Comparison of ENCODE assay signal across 21 cellular contexts in the genomic region with DNA sequence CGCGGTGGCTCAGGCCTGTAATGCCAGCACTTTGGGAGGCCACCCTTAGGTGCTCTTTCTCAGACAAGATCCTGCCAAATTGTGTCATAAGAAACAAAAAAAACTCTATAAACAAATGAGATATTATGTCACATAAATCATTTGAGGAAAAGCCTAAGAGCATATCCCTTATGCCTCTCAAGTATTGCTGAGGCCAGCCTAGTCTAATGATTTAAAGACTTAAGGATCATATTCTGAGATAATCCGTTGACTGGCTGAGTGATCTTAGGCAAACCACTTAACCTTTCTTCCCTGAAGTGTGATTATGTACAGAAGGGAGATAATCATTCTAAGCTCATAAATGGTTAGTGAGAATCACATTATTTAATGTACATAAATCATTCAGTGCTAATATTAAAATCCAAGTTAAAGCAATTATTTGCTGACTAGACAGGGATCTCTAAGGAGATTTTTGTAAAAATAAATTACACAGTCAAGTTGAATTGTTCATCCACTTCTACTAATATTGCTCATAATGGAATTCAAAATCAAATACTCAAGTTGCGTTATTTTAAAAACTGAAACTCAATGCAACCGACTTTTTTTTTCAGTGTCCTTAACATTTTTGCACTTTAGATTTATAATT.
DNase-seq lines count a peak whose midpoint lies in the region; ATAC-seq and TF ChIP-seq lines count a peak whose summit lies in the region.
"Had no signal": no experiment of that assay in that cellular context is flagged by ENCODE, and none has a peak within 500 bp of the region (broad histone marks: within the 10 kb centered on the region; RNA-seq: fewer than 3 reads in every experiment).

No MANE protein-coding gene starts in this region.

- no peak overlapping the region for H3K4me3 Mint-ChIP-seq in mesothelial cell of epicardium
- no peak overlapping the region for H3K4me3 Mint-ChIP-seq in chondrocyte (ENCODE audit: unreplicated experiment)
- H3K4me3 Mint-ChIP-seq in WTC11: no peak overlapping the region
- H3K4me3 Mint-ChIP-seq: H9, IgD-negative memory B cell had no signal

- H3K4me1 Mint-ChIP-seq in mesothelial cell of epicardium: peaks cover 2% of the 10 kb centered on the region
- peaks cover 6% of the 10 kb centered on the region for H3K4me1 Mint-ChIP-seq in chondrocyte (ENCODE audit: low read depth)
- H3K4me1 Mint-ChIP-seq in WTC11: no peaks in the 10 kb centered on the region
- H3K4me1 Mint-ChIP-seq: H9, IgD-negative memory B cell had no signal

- peak; percentile 2 for DNase-seq in NCI-H2227 (lab: John Stamatoyannopoulos, UW; ENCODE audit: unreplicated experiment)
- no peak for DNase-seq in NCI-H2227 treated with DMSO at 0.1 percent for 48 hours (lab: John Stamatoyannopoulos, UW)
- peak; percentile 13 for DNase-seq in HEK293T (ENCODE audit: extremely low spot score)
- DNase-seq in NCI-H524 treated with DMSO at 0.1 percent for 48 hours (lab: John Stamatoyannopoulos, UW): peak; percentile 95
- no peak for DNase-seq in mesothelial cell of epicardium (ENCODE audit: low spot score in 2 of 2, unreplicated experiment in 2 of 2)
- DNase-seq in SHP77 treated with DMSO at 0.1 percent for 48 hours (lab: John Stamatoyannopoulos, UW): no peak
- no peak for DNase-seq in chondrocyte (ENCODE audit: low spot score)
- no peak for DNase-seq in WTC11 (ENCODE audit: low spot score)
- DNase-seq: 8988T, DMS79, H9, Karpas-422, NCI-H1417 treated with DMSO at 0.1 percent for 48 hours, NCI-H187, NCI-H2107, NCI-H345, NCI-H774, Peyer's patch, SJCRH30, T-helper 1 cell had no signal

- H3K27ac Mint-ChIP-seq in mesothelial cell of epicardium (peak overlapping the region; percentile 43), chondrocyte (ENCODE audit: unreplicated experiment) (no peak overlapping the region), WTC11 (no peak overlapping the region)
- H3K27ac Mint-ChIP-seq: IgD-negative memory B cell had no signal

- CTCF ChIA-PET in HEK293T (lab: Yijun Ruan, JAX): interaction anchor here (1.6 kb wide), 1 partner anchor 11 kb away, joined by 5 read pairs; no protein-coding TSS in a partner anchor
- CTCF ChIA-PET in WTC11 (lab: Charles Lee): no interaction called here

- no peaks in the 10 kb centered on the region for H3K27me3 Mint-ChIP-seq in mesothelial cell of epicardium (ENCODE audit: low read depth)
- no peaks in the 10 kb centered on the region for H3K27me3 Mint-ChIP-seq in chondrocyte (ENCODE audit: low read depth)
- H3K27me3 Mint-ChIP-seq in WTC11 (ENCODE audit: low read depth): no peaks in the 10 kb centered on the region; the same call in 1 of the 2 replicates
- H3K27me3 Mint-ChIP-seq: IgD-negative memory B cell had no signal

- H3K9me3 Mint-ChIP-seq in mesothelial cell of epicardium (peaks cover 16% of the 10 kb centered on the region), chondrocyte (ENCODE audit: low read depth) (peaks cover 3% of the 10 kb centered on the region), WTC11 (peaks cover 23% of the 10 kb centered on the region)

- no peak for TF ChIP-seq CTCF in mesothelial cell of epicardium (IDR thresholded peaks at IDR 0.05; ENCODE audit: unreplicated experiment)
- no peak for TF ChIP-seq CTCF in chondrocyte (IDR thresholded peaks at IDR 0.05)
- no peak for TF ChIP-seq CTCF in WTC11 (IDR thresholded peaks at IDR 0.05)

- ATAC-seq in WTC11: no peak

- H3K36me3 Mint-ChIP-seq in mesothelial cell of epicardium (no peaks in the 10 kb centered on the region), chondrocyte (ENCODE audit: low read depth) (no peaks in the 10 kb centered on the region), WTC11 (peaks cover 5% of the 10 kb centered on the region)

- POLR2A ChIA-PET in HEK293T (lab: Yijun Ruan, JAX): no interaction called here
- POLR2A ChIA-PET in WTC11 (lab: Charles Lee): no interaction called here

TF ChIP-seq in HEK293T, 16 proteins besides CTCF, POLR2A, EP300 and RAD21:
- TF ChIP-seq, protein P1, sequence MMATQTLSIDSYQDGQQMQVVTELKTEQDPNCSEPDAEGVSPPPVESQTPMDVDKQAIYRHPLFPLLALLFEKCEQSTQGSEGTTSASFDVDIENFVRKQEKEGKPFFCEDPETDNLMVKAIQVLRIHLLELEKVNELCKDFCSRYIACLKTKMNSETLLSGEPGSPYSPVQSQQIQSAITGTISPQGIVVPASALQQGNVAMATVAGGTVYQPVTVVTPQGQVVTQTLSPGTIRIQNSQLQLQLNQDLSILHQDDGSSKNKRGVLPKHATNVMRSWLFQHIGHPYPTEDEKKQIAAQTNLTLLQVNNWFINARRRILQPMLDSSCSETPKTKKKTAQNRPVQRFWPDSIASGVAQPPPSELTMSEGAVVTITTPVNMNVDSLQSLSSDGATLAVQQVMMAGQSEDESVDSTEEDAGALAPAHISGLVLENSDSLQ (IDR thresholded peaks at IDR 0.05): peak; percentile 79
- TF ChIP-seq FOXA1 (IDR thresholded peaks at IDR 0.05) (no peak), FOXK2 (IDR thresholded peaks at IDR 0.05) (no peak), BHLHE40 (IDR thresholded peaks at IDR 0.05; ENCODE audit: borderline replicate concordance) (no peak), ELF4 (IDR thresholded peaks at IDR 0.05) (no peak), CTBP1 (IDR thresholded peaks at IDR 0.05; ENCODE audit: borderline replicate concordance) (0 out of 2 replicates have a peak, but pooled peaks have one; percentile 34)
TF ChIP-seq in HEK293T: peak in this region for 2.

TF ChIP-seq in WTC11, 78 proteins besides CTCF, POLR2A, EP300 and RAD21:
- TF ChIP-seq ZNF138 (CRISPR knock-in tag; conservative IDR thresholded peaks at IDR 0.05) (no peak), JUN (CRISPR knock-in tag; IDR thresholded peaks at IDR 0.05) (no peak), OVOL2 (CRISPR knock-in tag; IDR thresholded peaks at IDR 0.05; ENCODE audit: borderline replicate concordance) (no peak), CBFB (CRISPR knock-in tag; IDR thresholded peaks at IDR 0.05; ENCODE audit: low read depth) (no peak), NFYB (CRISPR knock-in tag; conservative IDR thresholded peaks at IDR 0.05; ENCODE audit: low read depth) (no peak), TCF7 (CRISPR knock-in tag; IDR thresholded peaks at IDR 0.05; ENCODE audit: low read depth) (no peak)
- TF ChIP-seq, protein P2, sequence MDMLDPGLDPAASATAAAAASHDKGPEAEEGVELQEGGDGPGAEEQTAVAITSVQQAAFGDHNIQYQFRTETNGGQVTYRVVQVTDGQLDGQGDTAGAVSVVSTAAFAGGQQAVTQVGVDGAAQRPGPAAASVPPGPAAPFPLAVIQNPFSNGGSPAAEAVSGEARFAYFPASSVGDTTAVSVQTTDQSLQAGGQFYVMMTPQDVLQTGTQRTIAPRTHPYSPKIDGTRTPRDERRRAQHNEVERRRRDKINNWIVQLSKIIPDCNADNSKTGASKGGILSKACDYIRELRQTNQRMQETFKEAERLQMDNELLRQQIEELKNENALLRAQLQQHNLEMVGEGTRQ (CRISPR knock-in tag; IDR thresholded peaks at IDR 0.05): no peak
- TF ChIP-seq, protein P3, sequence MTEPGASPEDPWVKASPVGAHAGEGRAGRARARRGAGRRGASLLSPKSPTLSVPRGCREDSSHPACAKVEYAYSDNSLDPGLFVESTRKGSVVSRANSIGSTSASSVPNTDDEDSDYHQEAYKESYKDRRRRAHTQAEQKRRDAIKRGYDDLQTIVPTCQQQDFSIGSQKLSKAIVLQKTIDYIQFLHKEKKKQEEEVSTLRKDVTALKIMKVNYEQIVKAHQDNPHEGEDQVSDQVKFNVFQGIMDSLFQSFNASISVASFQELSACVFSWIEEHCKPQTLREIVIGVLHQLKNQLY (CRISPR knock-in tag; IDR thresholded peaks at IDR 0.05): no peak

Comparison
In these comparisons a context has a peak if more than half of its experiments do, and no peak if none do; other contexts are left out.
1. DNase-seq: peak in NCI-H2227 (single experiment), HEK293T (single experiment) and NCI-H524 treated with DMSO at 0.1 percent for 48 hours (single experiment); none in NCI-H2227 treated with DMSO at 0.1 percent for 48 hours (single experiment), mesothelial cell of epicardium (0 of 2), SHP77 treated with DMSO at 0.1 percent for 48 hours (single experiment), chondrocyte (single experiment) and WTC11 (single experiment).